Comparison of ENCODE assay signal across 18 cellular contexts in genomic region chr13:102312841-102313240, GRCh38.
"Had no signal": no experiment of that assay in that cellular context is flagged by ENCODE, and none has a peak within 500 bp of the region (broad histone marks: within the 10 kb centered on the region; RNA-seq: fewer than 3 reads in every experiment).

No MANE protein-coding gene starts in this region.

- ATAC-seq: activated CD4-positive, alpha-beta T cell treated with anti-CD3 and anti-CD28 coated beads for 36 hours; activated naive CD4-positive, alpha-beta T cell treated with anti-CD3 and anti-CD28 coated beads, Interleukin-2, amount 50 U/mL, for 72 hours; left ventricle myocardium superior; naive thymus-derived CD4-positive, alpha-beta T cell; pancreas; stimulated activated naive B cell treated with anti-CD40 and anti-IgM and Interleukin-4, amounts not matched to agents 10 μg/mL and 1 μg/mL and 100 μg/mL, for 72 hours had no signal

- H3K4me3 ChIP-seq: pancreas, sigmoid colon, spleen had no signal

- DNase-seq: activated CD4-positive, alpha-beta T cell treated with anti-CD3 and anti-CD28 coated beads for 36 hours; activated CD4-positive, alpha-beta T cell treated with anti-CD3 and anti-CD28 coated beads, Interleukin-2, amount 50 U/mL, for 48 hours; activated gamma-delta T cell treated with Interleukin-2 at 50 U/mL for 16 hours; dermis blood vessel endothelial cell; effector memory CD4-positive, alpha-beta T cell; foreskin melanocyte; kidney glomerular epithelial cell; left ventricle myocardium superior; mesendoderm; naive thymus-derived CD4-positive, alpha-beta T cell; pancreas; sigmoid colon; spleen; stimulated activated naive B cell treated with anti-CD40 and anti-IgM and Interleukin-4, amounts not matched to agents 10 μg/mL and 1 μg/mL and 100 μg/mL, for 72 hours had no signal

- H3K36me3 ChIP-seq: pancreas, sigmoid colon, spleen had no signal

- H3K27ac ChIP-seq: pancreas had no signal

- H3K4me1 Mint-ChIP-seq: activated CD4-positive, alpha-beta T cell treated with anti-CD3 and anti-CD28 coated beads for 36 hours; stimulated activated naive B cell treated with anti-CD40 and anti-IgM and Interleukin-4, amounts not matched to agents 10 μg/mL and 1 μg/mL and 100 μg/mL, for 72 hours had no signal

- FAIRE-seq: bronchial epithelial cell, pancreas, TTC549 had no signal

- H3K4me3 Mint-ChIP-seq: activated CD4-positive, alpha-beta T cell treated with anti-CD3 and anti-CD28 coated beads for 36 hours; activated T-helper 1 cell treated with anti-CD3 and anti-CD28 coated beads, Interleukin-12 subunit alpha, Interleukin-12 subunit beta, Interleukin-2, Interleukin-4 antibody, amounts not matched to agents 30 ng/mL and 10 ng/mL and 1 ng/mL, durations not matched to agents 14 hours and 24 hours and 36 hours; naive thymus-derived CD4-positive, alpha-beta T cell; stimulated activated naive B cell treated with anti-CD40 and anti-IgM and Interleukin-4, amounts not matched to agents 10 μg/mL and 1 μg/mL and 100 μg/mL, for 72 hours had no signal

- H3K27ac Mint-ChIP-seq: activated CD4-positive, alpha-beta T cell treated with anti-CD3 and anti-CD28 coated beads for 36 hours; activated naive CD4-positive, alpha-beta T cell treated with anti-CD3 and anti-CD28 coated beads, Interleukin-2, amount 50 U/mL, for 72 hours; activated T-helper 1 cell treated with anti-CD3 and anti-CD28 coated beads, Interleukin-12 subunit alpha, Interleukin-12 subunit beta, Interleukin-2, Interleukin-4 antibody, amounts not matched to agents 30 ng/mL and 10 ng/mL and 1 ng/mL, durations not matched to agents 14 hours and 24 hours and 36 hours; naive thymus-derived CD4-positive, alpha-beta T cell; stimulated activated naive B cell treated with anti-CD40 and anti-IgM and Interleukin-4, amounts not matched to agents 10 μg/mL and 1 μg/mL and 100 μg/mL, for 72 hours had no signal

- H3K4me1 ChIP-seq: pancreas had no signal

- H3K27me3 ChIP-seq: pancreas, sigmoid colon, spleen had no signal

- H3K36me3 Mint-ChIP-seq: activated naive CD4-positive, alpha-beta T cell treated with anti-CD3 and anti-CD28 coated beads, Interleukin-2, amount 50 U/mL, for 72 hours; naive thymus-derived CD4-positive, alpha-beta T cell; stimulated activated naive B cell treated with anti-CD40 and anti-IgM and Interleukin-4, amounts not matched to agents 10 μg/mL and 1 μg/mL and 100 μg/mL, for 72 hours had no signal

- H3K9me3 Mint-ChIP-seq: activated naive CD4-positive, alpha-beta T cell treated with anti-CD3 and anti-CD28 coated beads, Interleukin-2, amount 50 U/mL, for 72 hours; activated T-helper 1 cell treated with anti-CD3 and anti-CD28 coated beads, Interleukin-12 subunit alpha, Interleukin-12 subunit beta, Interleukin-2, Interleukin-4 antibody, amounts not matched to agents 30 ng/mL and 10 ng/mL and 1 ng/mL, durations not matched to agents 14 hours and 24 hours and 36 hours; stimulated activated naive B cell treated with anti-CD40 and anti-IgM and Interleukin-4, amounts not matched to agents 10 μg/mL and 1 μg/mL and 100 μg/mL, for 72 hours had no signal

- H3K9me3 ChIP-seq: pancreas, sigmoid colon, spleen had no signal
